ENCODE assay signal across 8 cellular contexts in genomic region chr11:6812391-6813005, GRCh38. TPM values are rescaled to one million over a fixed set of nuclear protein-coding genes. Genes with fewer than 3 reads are reported as not detected.
DNase-seq lines count a peak whose midpoint lies in the region; ATAC-seq and TF ChIP-seq lines count a peak whose summit lies in the region.

No MANE protein-coding gene starts in this region.

- peaks cover 0 to 16% (median 3%) of the 10 kb centered on the region in 3 donors for H3K27me3 Mint-ChIP-seq in CD14-positive monocyte (ENCODE audit: low read depth in 3 of 3)
- peaks cover 30% of the 10 kb centered on the region for H3K27me3 Mint-ChIP-seq in activated CD4-positive, alpha-beta memory T cell treated with anti-CD3 and anti-CD28 coated beads, Interleukin-2, amount 10 ng/mL, durations not matched to agents 7 days and 5 days

- H3K4me3 Mint-ChIP-seq in CD14-positive monocyte: no peak overlapping the region
- H3K4me3 Mint-ChIP-seq in activated CD4-positive, alpha-beta memory T cell treated with anti-CD3 and anti-CD28 coated beads, Interleukin-2, amount 10 ng/mL, durations not matched to agents 7 days and 5 days: no peak overlapping the region

- POLR2A ChIA-PET in activated CD4-positive, alpha-beta memory T cell treated with anti-CD3 and anti-CD28 coated beads, Interleukin-2, amount 10 ng/mL, durations not matched to agents 7 days and 5 days (lab: Charles Lee): no interaction called here

- H3K9me3 Mint-ChIP-seq in CD14-positive monocyte: peaks cover 0 to 3% (median 0%) of the 10 kb centered on the region in 7 donors
- no peaks in the 10 kb centered on the region for H3K9me3 Mint-ChIP-seq in activated CD4-positive, alpha-beta memory T cell treated with anti-CD3 and anti-CD28 coated beads, Interleukin-2, amount 10 ng/mL, durations not matched to agents 7 days and 5 days

- intact Hi-C loops in CD14-positive monocyte (cut with micrococcal nuclease): loop anchor here in 1 of 2 donors (10.0 kb wide), 1 partner anchor 882 kb away; no protein-coding TSS in a partner anchor

- H3K27ac Mint-ChIP-seq in CD14-positive monocyte: no peak overlapping the region
- no peak overlapping the region for H3K27ac Mint-ChIP-seq in activated CD4-positive, alpha-beta memory T cell treated with anti-CD3 and anti-CD28 coated beads, Interleukin-2, amount 10 ng/mL, durations not matched to agents 7 days and 5 days

- ATAC-seq in GM18511 (IDR thresholded peaks at IDR 0.05; ENCODE audit: unreplicated experiment): peak; percentile 95
- peak; percentile 63 for ATAC-seq in HG03060 (IDR thresholded peaks at IDR 0.05; ENCODE audit: low read depth, unreplicated experiment)
- no peak for ATAC-seq in GM21717 (IDR thresholded peaks at IDR 0.05; ENCODE audit: unreplicated experiment)

- H3K36me3 Mint-ChIP-seq in CD14-positive monocyte: no peaks in the 10 kb centered on the region
- no peaks in the 10 kb centered on the region for H3K36me3 Mint-ChIP-seq in activated CD4-positive, alpha-beta memory T cell treated with anti-CD3 and anti-CD28 coated beads, Interleukin-2, amount 10 ng/mL, durations not matched to agents 7 days and 5 days (ENCODE audit: low read depth)

- TF ChIP-seq CTCF in CD14-positive monocyte (IDR thresholded peaks at IDR 0.05): peak; percentile 92

- DNase-seq in CD14-positive monocyte (ENCODE audit: low spot score) (no peak), NCI-H226 (peak; percentile 19), fibroblast of the conjunctiva (ENCODE audit: low read depth) (peak; percentile 9), renal cortical epithelial cell (ENCODE audit: low read depth) (peak; percentile 36)
- peak; percentile 27 for DNase-seq in activated CD4-positive, alpha-beta memory T cell treated with anti-CD3 and anti-CD28 coated beads, Interleukin-2, amount 10 ng/mL, durations not matched to agents 7 days and 5 days

- H3K4me1 Mint-ChIP-seq in CD14-positive monocyte: no peaks in the 10 kb centered on the region
- no peaks in the 10 kb centered on the region for H3K4me1 Mint-ChIP-seq in activated CD4-positive, alpha-beta memory T cell treated with anti-CD3 and anti-CD28 coated beads, Interleukin-2, amount 10 ng/mL, durations not matched to agents 7 days and 5 days

- CTCF ChIA-PET in activated CD4-positive, alpha-beta memory T cell treated with anti-CD3 and anti-CD28 coated beads, Interleukin-2, amount 10 ng/mL, durations not matched to agents 7 days and 5 days (lab: Charles Lee): interaction anchor here (0.7 to 1.6 kb wide), 23 partner anchors 9 to 630 kb away, joined by 3 to 12 read pairs (median 4); partner anchors contain the start of gene OR6A2

RNA-seq across cellular contexts. Expression of gene OR6A2, which starts 13.0 kb away (rescaled TPM):
- polyA plus RNA-seq in CD14-positive monocyte: not detected
- total RNA-seq in activated CD4-positive, alpha-beta memory T cell treated with anti-CD3 and anti-CD28 coated beads, Interleukin-2, amount 10 ng/mL, durations not matched to agents 7 days and 5 days: not detected
- 0.50 TPM in 1 of 2 replicates, not detected in the other for total RNA-seq in renal cortical epithelial cell

RNA-seq across cellular contexts. Expression of gene OR2AG1, which starts 29.7 kb away (rescaled TPM):
- not detected for polyA plus RNA-seq in CD14-positive monocyte
- not detected for total RNA-seq in activated CD4-positive, alpha-beta memory T cell treated with anti-CD3 and anti-CD28 coated beads, Interleukin-2, amount 10 ng/mL, durations not matched to agents 7 days and 5 days
- total RNA-seq in renal cortical epithelial cell: not detected in 2 replicates

RNA-seq across cellular contexts. Expression of gene OR10A5, which starts 33.0 kb away (rescaled TPM):
- not detected for polyA plus RNA-seq in CD14-positive monocyte
- not detected for total RNA-seq in activated CD4-positive, alpha-beta memory T cell treated with anti-CD3 and anti-CD28 coated beads, Interleukin-2, amount 10 ng/mL, durations not matched to agents 7 days and 5 days
- not detected in 2 replicates for total RNA-seq in renal cortical epithelial cell

RNA-seq across cellular contexts. Expression of gene OR2AG2, which starts 40.7 kb away (rescaled TPM):
- polyA plus RNA-seq in CD14-positive monocyte: not detected
- total RNA-seq in activated CD4-positive, alpha-beta memory T cell treated with anti-CD3 and anti-CD28 coated beads, Interleukin-2, amount 10 ng/mL, durations not matched to agents 7 days and 5 days: not detected
- total RNA-seq in renal cortical epithelial cell: 0.25 and 0.35 TPM in 2 replicates

RNA-seq across cellular contexts. Expression of gene OR10A2, which starts 50.4 kb away (rescaled TPM):
- polyA plus RNA-seq in CD14-positive monocyte: not detected
- not detected for total RNA-seq in activated CD4-positive, alpha-beta memory T cell treated with anti-CD3 and anti-CD28 coated beads, Interleukin-2, amount 10 ng/mL, durations not matched to agents 7 days and 5 days
- total RNA-seq in renal cortical epithelial cell: not detected in 2 replicates
